14 cellular contexts compared by ENCODE assay signal in the genomic region with DNA sequence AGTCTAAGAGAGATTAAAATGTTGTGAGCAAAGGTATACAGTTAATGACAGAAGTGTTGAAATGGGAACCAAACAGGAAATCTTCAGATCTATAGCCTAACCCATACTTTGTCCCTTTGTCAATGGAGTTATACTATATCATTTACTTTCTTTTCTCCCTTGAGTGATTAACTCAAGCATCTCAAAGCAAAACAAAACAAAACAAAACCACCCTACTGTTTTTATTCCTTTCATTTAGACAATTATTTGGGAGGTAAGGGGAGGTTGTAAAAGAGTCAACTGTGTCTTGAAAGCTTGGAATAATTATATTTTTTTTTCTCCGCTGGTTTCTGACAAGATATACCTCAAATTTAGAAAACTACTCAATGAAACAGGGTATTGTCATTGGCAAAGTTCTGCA.
DNase-seq lines count a peak whose midpoint lies in the region; ATAC-seq, FAIRE-seq and TF ChIP-seq lines count a peak whose summit lies in the region.
"Had no signal": no experiment of that assay in that cellular context is flagged by ENCODE, and none has a peak within 500 bp of the region (broad histone marks: within the 10 kb centered on the region; RNA-seq: fewer than 3 reads in every experiment).

No MANE protein-coding gene starts in this region.

- no peak overlapping the region for H3K4me2 ChIP-seq in PC-3 (ENCODE audit: low read length)

- no peaks in the 10 kb centered on the region for H3K9me2 ChIP-seq in PC-3 (replicated peaks; ENCODE audit: low read length)

- no peaks in the 10 kb centered on the region for H3K36me3 ChIP-seq in ACC112 (ENCODE audit: insufficient read depth, low read length)
- no peaks in the 10 kb centered on the region for H3K36me3 ChIP-seq in HEK293 (ENCODE audit: control insufficient read depth in 2 of 2, insufficient read depth in 1 of 2, low read length in 2 of 2)
- H3K36me3 ChIP-seq in PC-3 (ENCODE audit: low read depth, low read length): no peaks in the 10 kb centered on the region; the same call in 1 of the 2 replicates
- no peaks in the 10 kb centered on the region for H3K36me3 ChIP-seq in stomach
- H3K36me3 ChIP-seq in pancreas: no peaks in the 10 kb centered on the region

- no peaks in the 10 kb centered on the region for H4K20me1 ChIP-seq in PC-3 (ENCODE audit: low read length)

- no peak overlapping the region for H3K9ac ChIP-seq in PC-3 (ENCODE audit: low read length)

- H3F3A ChIP-seq in PC-3 (ENCODE audit: low read length, unreplicated experiment): peaks cover 5% of the 10 kb centered on the region

- peak overlapping the region; percentile 28 for H2AFZ ChIP-seq in ACC112 (ENCODE audit: low read length, unreplicated experiment)
- H2AFZ ChIP-seq in PC-3 (ENCODE audit: low read length): 0 out of 2 replicates have a peak overlapping the region, but pooled peaks have one; percentile 12

- CTCF ChIA-PET in HEK293 (lab: Yijun Ruan, JAX): no interaction called here
- CTCF ChIA-PET in PC-3 (lab: Charles Lee): no interaction called here

- no peak for TF ChIP-seq POLR2A in stomach (IDR thresholded peaks at IDR 0.05)

- no peak for DNase-seq in PC-3
- no peak for DNase-seq in stomach
- no peak for DNase-seq in left colon
- no peak for DNase-seq in pancreas
- DNase-seq: CD8-positive, alpha-beta T cell; COR-L47; DND-41; GDM1; GOT3; H9 had no signal

- H3K79me2 ChIP-seq in ACC112 (ENCODE audit: control insufficient read depth, insufficient read depth, low read length, unreplicated experiment) (no peaks in the 10 kb centered on the region), PC-3 (ENCODE audit: low read length) (no peaks in the 10 kb centered on the region)

- TF ChIP-seq CTCF in HEK293 (tag by site-specific recombination; IDR thresholded peaks at IDR 0.05) (no peak), PC-3 (conservative IDR thresholded peaks at IDR 0.05; ENCODE audit: low read depth, low read length) (no peak), stomach (IDR thresholded peaks at IDR 0.05) (no peak), pancreas (IDR thresholded peaks at IDR 0.05) (no peak)

- H3K9me3 ChIP-seq in HEK293 (ENCODE audit: control insufficient read depth, insufficient read depth, low read depth, low read length) (no peaks in the 10 kb centered on the region), PC-3 (ENCODE audit: low read length) (no peaks in the 10 kb centered on the region), stomach (peaks cover 0 to 12% (median 8%) of the 10 kb centered on the region in 4 donors), pancreas (no peaks in the 10 kb centered on the region)

- H3K27me3 ChIP-seq in ACC112 (ENCODE audit: insufficient read depth, low read length) (no peaks in the 10 kb centered on the region), PC-3 (ENCODE audit: low read length) (no peaks in the 10 kb centered on the region), stomach (no peaks in the 10 kb centered on the region), pancreas (no peaks in the 10 kb centered on the region)

- intact Hi-C loops in PC-3 (cut with micrococcal nuclease) (no loop called here), stomach (cut with DNase I; ENCODE audit: low total_unique reads) (no loop called here), left colon (cut with DNase I, micrococcal nuclease) (no loop called here), pancreas (cut with DNase I) (no loop called here)

- FAIRE-seq in pancreas (lab: Jason Lieb, UNC): no peak
- FAIRE-seq: GM12892 had no signal

- TF ChIP-seq EP300 in stomach (IDR thresholded peaks at IDR 0.05): no peak

- H3K4me3 ChIP-seq in ACC112 (ENCODE audit: low read depth, low read length): no peak overlapping the region
- H3K4me3 ChIP-seq in HEK293 (ENCODE audit: low read depth, low read length): no peak overlapping the region
- H3K4me3 ChIP-seq in PC-3 (ENCODE audit: low read length): no peak overlapping the region
- no peak overlapping the region for H3K4me3 ChIP-seq in stomach
- H3K4me3 ChIP-seq in pancreas: no peak overlapping the region

- ATAC-seq in PC-3 (no peak), left colon (no peak), GM21381 (IDR thresholded peaks at IDR 0.05; ENCODE audit: unreplicated experiment) (no peak), pancreas (no peak)
- ATAC-seq: CD8-positive, alpha-beta T cell had no signal

- 83 to 96% (median 95%) methylated on average over 1 of the region's 1 CpG for WGBS in stomach, 5 donors
- WGBS in pancreas, 2 donors: 97 to 98% methylated on average over 1 of the region's 1 CpG

- H3K4me1 ChIP-seq in ACC112 (ENCODE audit: control insufficient read depth, insufficient read depth, low read length, unreplicated experiment) (peaks cover 33% of the 10 kb centered on the region), HEK293 (ENCODE audit: control insufficient read depth, insufficient read depth, low read length) (peaks cover 18% of the 10 kb centered on the region), PC-3 (ENCODE audit: insufficient read depth, low read length) (peaks cover 32% of the 10 kb centered on the region), stomach (peaks cover 4 to 29% (median 16%) of the 10 kb centered on the region in 4 donors), pancreas (no peaks in the 10 kb centered on the region)

- BruUV-seq in PC-3 (replicated peaks; lab: Mats Ljungman, UMichigan): no TSS peak

- POLR2A ChIA-PET in HEK293 (lab: Yijun Ruan, JAX) (no interaction called here), PC-3 (lab: Charles Lee; ENCODE audit: unreplicated experiment) (no interaction called here)

- H3K27ac ChIP-seq in ACC112 (ENCODE audit: low read depth, low read length) (no peak overlapping the region), HEK293 (ENCODE audit: extremely low read depth, low read depth, low read length) (no peak overlapping the region), PC-3 (ENCODE audit: low read length) (no peak overlapping the region), stomach (peak overlapping the region in 4 of 5 donors; percentile 31 to 70 (median 59)), pancreas (no peak overlapping the region)

TF ChIP-seq in HEK293, 187 proteins besides CTCF, POLR2A, EP300 and RAD21:
- 0 out of 2 replicates have a peak, but pooled peaks have one; percentile 67 for TF ChIP-seq ZNF792 (tag by site-specific recombination; IDR thresholded peaks at IDR 0.05)
- no peak for TF ChIP-seq ZNF10 (tag by site-specific recombination; IDR thresholded peaks at IDR 0.05)
- no peak for TF ChIP-seq ZBTB20 (tag by site-specific recombination; IDR thresholded peaks at IDR 0.05)
- 0 out of 2 replicates have a peak, but pooled peaks have one; percentile 0 for TF ChIP-seq OSR2 (tag by site-specific recombination; IDR thresholded peaks at IDR 0.05)
- TF ChIP-seq WT1 (tag by site-specific recombination; IDR thresholded peaks at IDR 0.05): peak; percentile 96

Comparison
In these comparisons a context has a peak if more than half of its experiments do, and no peak if none do; other contexts are left out.
1. H3K27ac ChIP-seq: peak in stomach (4 of 5); none in ACC112 (single experiment), HEK293 (single experiment), PC-3 (single experiment) and pancreas (0 of 4).